1 cellular context compared by ENCODE assay signal in genomic region chr16:75624921-75625334, GRCh38.
TF ChIP-seq lines count a peak whose summit lies in the region.

No MANE protein-coding gene starts in this region.

TF ChIP-seq in WTC11, 78 proteins besides CTCF, POLR2A, EP300 and RAD21 (continued from another document):
- no peak for TF ChIP-seq NR3C1 (CRISPR knock-in tag; conservative IDR thresholded peaks at IDR 0.05; ENCODE audit: low read depth)
- no peak for TF ChIP-seq NFYB (CRISPR knock-in tag; conservative IDR thresholded peaks at IDR 0.05; ENCODE audit: low read depth)
- no peak for TF ChIP-seq ARID4B (CRISPR knock-in tag; IDR thresholded peaks at IDR 0.05; ENCODE audit: borderline replicate concordance)
- no peak for TF ChIP-seq ZNF396 (CRISPR knock-in tag; IDR thresholded peaks at IDR 0.05; ENCODE audit: borderline replicate concordance)
- no peak for TF ChIP-seq RELA (CRISPR knock-in tag; IDR thresholded peaks at IDR 0.05; ENCODE audit: borderline replicate concordance)
